In the genomic region with DNA sequence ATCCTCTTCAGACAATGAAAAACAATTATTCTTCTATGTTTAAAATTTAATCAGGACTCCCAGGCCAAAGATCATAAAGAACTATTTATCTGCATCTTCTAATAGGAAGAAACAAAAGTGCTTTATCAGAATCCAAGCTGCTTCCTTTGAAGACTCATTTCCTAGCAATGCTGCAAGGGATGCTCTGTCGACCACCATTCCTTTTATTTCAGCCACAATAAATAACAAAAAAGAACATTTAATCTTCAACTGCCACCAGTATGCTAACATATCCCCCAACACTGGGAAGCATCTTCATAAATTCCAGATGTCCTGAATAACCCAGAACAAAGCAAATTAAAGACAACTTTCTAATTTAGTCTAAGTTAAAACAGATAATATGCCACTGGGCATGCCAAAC, we compare ENCODE assay signal across 17 cellular contexts.
"Had no signal": no experiment of that assay in that cellular context is flagged by ENCODE, and none has a peak within 500 bp of the region (broad histone marks: within the 10 kb centered on the region; RNA-seq: fewer than 3 reads in every experiment).

No MANE protein-coding gene starts in this region.

- ATAC-seq: esophagus mucosa; left colon; mucosa of descending colon; naive thymus-derived CD8-positive, alpha-beta T cell; psoas muscle had no signal

- H3K27me3 ChIP-seq: colonic mucosa, neutrophil, sigmoid colon, tibial artery, upper lobe of left lung, uterus had no signal

- H3K9me3 ChIP-seq: colonic mucosa, mucosa of descending colon, neutrophil, psoas muscle, sigmoid colon, tibial artery, upper lobe of left lung, uterus had no signal

- H3K4me3 ChIP-seq: colonic mucosa, mucosa of descending colon, psoas muscle, sigmoid colon, tibial artery, upper lobe of left lung, uterus had no signal

- H3K27ac ChIP-seq: colonic mucosa, neutrophil, psoas muscle, sigmoid colon, tibial artery, upper lobe of left lung had no signal

- H3K36me3 ChIP-seq: colonic mucosa, uterus had no signal

- DNase-seq: colonic mucosa; effector CD4-positive, alpha-beta T cell; foreskin fibroblast; kidney; left colon; mammary epithelial cell; mucosa of descending colon; naive thymus-derived CD8-positive, alpha-beta T cell; psoas muscle; sigmoid colon; small intestine; stimulated activated CD4-positive, alpha-beta T cell treated with anti-CD3 and anti-CD28 coated beads, Interleukin-12 subunit alpha, Interleukin-12 subunit beta, amount 100 ng/mL, for 4 hours; tibial artery; upper lobe of left lung; uterus had no signal

- H3K4me1 ChIP-seq: colonic mucosa, uterus had no signal
